ENCODE assay signal across 8 cellular contexts in the genomic region with DNA sequence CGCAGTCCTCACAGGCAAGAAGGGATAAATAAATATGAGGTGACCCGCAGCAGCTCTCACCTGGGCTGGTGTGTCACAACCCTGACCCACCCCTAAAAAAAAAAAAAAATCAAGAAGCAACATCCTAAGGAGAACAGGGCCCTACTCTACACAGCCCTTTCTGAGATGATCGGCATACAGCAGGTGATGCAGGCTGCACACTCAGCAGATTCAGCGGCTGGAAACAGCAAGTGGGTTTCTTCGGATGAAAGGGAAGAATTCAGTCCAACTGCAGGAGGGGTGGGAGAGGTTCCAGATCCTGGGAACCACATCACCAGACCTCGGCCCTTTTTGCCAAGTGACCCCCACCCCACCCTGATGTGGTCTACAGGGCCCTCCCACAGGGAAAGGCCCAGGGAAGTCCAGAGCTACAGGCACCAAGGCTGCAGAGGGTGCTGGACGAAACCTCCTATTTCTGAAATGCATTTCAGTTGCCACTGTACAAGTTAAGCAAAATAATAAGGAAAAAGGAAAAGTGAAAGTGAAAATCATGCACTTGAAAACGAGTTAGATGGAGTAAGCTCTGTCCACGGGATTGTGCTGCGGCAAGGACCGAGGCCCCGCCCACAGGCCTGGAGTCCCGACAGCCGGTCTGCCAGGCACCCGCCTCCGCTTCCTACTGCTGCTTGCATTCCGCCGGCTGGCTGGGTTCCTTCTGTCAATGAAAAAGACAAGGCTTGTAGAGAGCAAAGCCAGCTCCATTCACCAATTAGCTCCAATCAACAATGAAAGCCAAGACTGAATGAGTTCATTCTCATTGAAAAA. TPM values are rescaled to one million over a fixed set of nuclear protein-coding genes. Genes with fewer than 3 reads are reported as not detected.
A peak's percentile ranks its signal among the peaks of the same experiment; 100 is the strongest.
DNase-seq lines count a peak whose midpoint lies in the region; ATAC-seq and TF ChIP-seq lines count a peak whose summit lies in the region.

No MANE protein-coding gene starts in this region.

- peaks cover 28% of the 10 kb centered on the region for H3K4me1 ChIP-seq in effector memory CD4-positive, alpha-beta T cell (ENCODE audit: control insufficient read depth, insufficient read depth, low read length, poor library complexity, severe bottlenecking)

- intact Hi-C loops in lower leg skin (cut with DNase I; ENCODE audit: low total_unique reads) = no loop called here

- peaks cover 63% of the 10 kb centered on the region for H3K36me3 ChIP-seq in WERI-Rb-1
- H3K36me3 ChIP-seq in effector memory CD4-positive, alpha-beta T cell (ENCODE audit: control insufficient read depth, insufficient read depth, low read length) = peaks cover 45% of the 10 kb centered on the region

- 25 to 27% methylated on average over 18 of the region's 18 CpGs for WGBS in lower leg skin, 2 donors

- H3K27me3 ChIP-seq in WERI-Rb-1 (ENCODE audit: insufficient read depth, low read depth, severe bottlenecking) = no peaks in the 10 kb centered on the region
- H3K27me3 ChIP-seq in effector memory CD4-positive, alpha-beta T cell (replicated peaks; ENCODE audit: control insufficient read depth, insufficient read depth, low read length, poor library complexity, severe bottlenecking) = no peaks in the 10 kb centered on the region

- no peak for TF ChIP-seq POLR2A in lower leg skin (IDR thresholded peaks at IDR 0.05)

- no peak overlapping the region for H3K4me3 ChIP-seq in WERI-Rb-1 (ENCODE audit: low read depth, low read length)
- no peak overlapping the region for H3K4me3 ChIP-seq in effector memory CD4-positive, alpha-beta T cell (ENCODE audit: insufficient read depth, low read depth, low read length, poor library complexity, severe bottlenecking)
- no peak overlapping the region for H3K4me3 ChIP-seq in lower leg skin (ENCODE audit: low read depth, poor library complexity, severe bottlenecking)

- H3K27ac ChIP-seq in WERI-Rb-1 = no peak overlapping the region
- peak overlapping the region; percentile 25 for H3K27ac ChIP-seq in effector memory CD4-positive, alpha-beta T cell (ENCODE audit: insufficient read depth, low read length, poor library complexity, severe bottlenecking)

- H3K9me3 ChIP-seq in WERI-Rb-1 (ENCODE audit: severe bottlenecking) = peaks cover 5% of the 10 kb centered on the region
- no peaks in the 10 kb centered on the region for H3K9me3 ChIP-seq in effector memory CD4-positive, alpha-beta T cell (ENCODE audit: control insufficient read depth, low read length)

- no peak for TF ChIP-seq CTCF in WERI-Rb-1 (IDR thresholded peaks at IDR 0.05; ENCODE audit: low read depth, low read length)
- no peak for TF ChIP-seq CTCF in lower leg skin (IDR thresholded peaks at IDR 0.05)

- peak; percentile 70 for DNase-seq in DMS53 (lab: John Stamatoyannopoulos, UW)
- DNase-seq in WERI-Rb-1 = peak; percentile 73
- no peak for DNase-seq in effector memory CD4-positive, alpha-beta T cell
- DNase-seq in lower leg skin (ENCODE audit: low spot score in 2 of 2) = peak; percentile 87 to 97
- peak; percentile 43 to 44 for DNase-seq in stimulated activated CD4-positive, alpha-beta T cell treated with anti-CD3 and anti-CD28 coated beads, Interleukin-4, amount 100 ng/mL, for 4 hours
- DNase-seq in NK-92 treated with Interleukin-12 subunit alpha and Interleukin-12 subunit beta, amount 100 ng/mL, for 24 hours (lab: John Stamatoyannopoulos, UW) = no peak

- ATAC-seq in HG03354 (IDR thresholded peaks at IDR 0.05; ENCODE audit: poor library complexity, severe bottlenecking, unreplicated experiment) = no peak
- ATAC-seq in GM19324 (IDR thresholded peaks at IDR 0.05; ENCODE audit: low FRiP score, unreplicated experiment) = no peak

RNA-seq across cellular contexts. Expression of a gene that starts 15.9 kb away (rescaled TPM):
- total RNA-seq in lower leg skin = 10 to 100 TPM in 1 of 4 donors, 1 to 10 TPM in 3; 5.1 to 16.0 (median 7.4) TPM

RNA-seq across cellular contexts. Expression of a gene that starts 47.0 kb away (rescaled TPM):
- 10 to 100 TPM; 67.2 to 99.0 (median 82.4) TPM for total RNA-seq in lower leg skin

RNA-seq across cellular contexts. Expression of a gene that starts 59.6 kb away (rescaled TPM):
- total RNA-seq in lower leg skin = 10 to 100 TPM; 27.1 to 52.7 (median 31.4) TPM

Comparison
In these comparisons a context has a peak if more than half of its experiments do, and no peak if none do; other contexts are left out.
1. DNase-seq: peak in DMS53 (single experiment), WERI-Rb-1 (single experiment), lower leg skin (2 of 2) and stimulated activated CD4-positive, alpha-beta T cell treated with anti-CD3 and anti-CD28 coated beads, Interleukin-4, amount 100 ng/mL, for 4 hours (2 of 2); none in effector memory CD4-positive, alpha-beta T cell (0 of 3) and NK-92 treated with Interleukin-12 subunit alpha and Interleukin-12 subunit beta, amount 100 ng/mL, for 24 hours (single experiment).